13 cellular contexts compared by ENCODE assay signal in the genomic region with DNA sequence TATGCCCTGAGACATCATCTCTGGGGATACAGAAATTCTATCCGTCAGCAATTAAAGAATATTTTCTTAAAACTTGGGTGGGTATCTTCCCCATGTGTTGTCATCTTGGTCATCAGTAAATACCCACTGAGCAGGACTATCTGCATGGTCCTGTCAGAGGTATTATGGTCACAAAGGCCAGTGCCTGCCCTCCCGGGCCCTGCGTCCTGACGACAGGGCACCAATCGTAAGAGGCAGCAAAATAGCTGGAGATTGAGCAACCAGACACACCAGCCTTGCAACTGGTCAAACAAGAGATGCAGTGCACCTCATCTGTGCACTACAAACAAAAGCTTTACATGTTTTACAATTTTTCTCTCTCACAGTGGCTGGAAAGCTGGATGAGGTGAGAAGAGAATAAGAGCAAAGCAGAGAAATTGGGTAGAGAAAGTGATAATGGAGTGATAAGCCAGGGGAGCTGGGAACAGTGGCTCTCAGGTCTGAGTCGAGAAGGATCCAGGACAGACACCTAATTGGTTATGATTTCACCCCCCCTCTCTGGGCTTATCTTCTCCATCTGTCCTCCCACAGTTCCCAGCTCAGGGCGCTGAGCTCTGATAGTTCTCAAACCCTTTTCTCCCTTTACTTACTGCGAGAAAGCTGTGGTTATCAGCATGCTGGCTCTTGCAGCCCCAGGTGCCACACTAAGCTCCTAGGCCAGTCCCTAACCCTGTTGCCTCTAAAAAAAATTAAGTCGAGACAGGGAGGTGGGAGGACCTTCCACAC. TPM values are rescaled to one million over a fixed set of nuclear protein-coding genes. Genes with fewer than 3 reads are reported as not detected.
DNase-seq lines count a peak whose midpoint lies in the region; ATAC-seq and TF ChIP-seq lines count a peak whose summit lies in the region.
"Had no signal": no experiment of that assay in that cellular context is flagged by ENCODE, and none has a peak within 500 bp of the region (broad histone marks: within the 10 kb centered on the region; RNA-seq: fewer than 3 reads in every experiment).

No MANE protein-coding gene starts in this region.

- H3K36me3 Mint-ChIP-seq in type B pancreatic cell, result peaks cover 3% of the 10 kb centered on the region

- POLR2A ChIA-PET in Panc1 (lab: Charles Lee), result interaction anchor here (0.5 to 1.1 kb wide), 4 partner anchors 9 to 340 kb away, joined by 3 to 5 read pairs (median 3); partner anchors contain the start of gene SRP9

- H3K4me1 ChIP-seq in Panc1 (ENCODE audit: control insufficient read depth, insufficient read depth, low read length), result peaks cover 43% of the 10 kb centered on the region

- no peak for ATAC-seq in Panc1
- no peak for ATAC-seq in HG03175 (IDR thresholded peaks at IDR 0.05; ENCODE audit: unreplicated experiment)
- no peak for ATAC-seq in HG02884 (IDR thresholded peaks at IDR 0.05; ENCODE audit: unreplicated experiment)
- ATAC-seq: activated naive CD8-positive, alpha-beta T cell treated with anti-CD3 and anti-CD28 coated beads, Interleukin-2, amount 50 U/mL, for 24 hours had no signal

- in situ Hi-C loops in Panc1 (cut with HindIII; ENCODE audit: low pct_unique_long_range_greater_than_20kb, low sequenced_read_pairs), result no loop called here

- no peaks in the 10 kb centered on the region for H3K9me3 ChIP-seq in Panc1 (ENCODE audit: control insufficient read depth, insufficient read depth, low read depth, low read length)

- H3K27ac Mint-ChIP-seq in type B pancreatic cell, result peak overlapping the region; percentile 89
- H3K27ac Mint-ChIP-seq: activated naive CD8-positive, alpha-beta T cell treated with anti-CD3 and anti-CD28 coated beads, Interleukin-2, amount 50 U/mL, for 24 hours had no signal

- DNase-seq in activated T-cell treated with anti-CD3 and anti-CD28 coated beads, Interleukin-2, amount 50 U/mL, for 48 hours, result peak; percentile 4 to 10
- no peak for DNase-seq in activated T-cell treated with anti-CD3 and anti-CD28 coated beads for 4 hours
- DNase-seq in Panc1 (ENCODE audit: low read depth, low spot score), result no peak
- peak; percentile 21 for DNase-seq in left kidney (ENCODE audit: low read depth, low spot score)
- DNase-seq in type B pancreatic cell (ENCODE audit: extremely low spot score, unreplicated experiment), result no peak
- DNase-seq in KG1 (lab: John Stamatoyannopoulos, UW), result no peak
- DNase-seq: activated naive CD8-positive, alpha-beta T cell treated with anti-CD3 and anti-CD28 coated beads, Interleukin-2, amount 50 U/mL, for 24 hours; NCI-H1417 treated with DMSO at 0.1 percent for 48 hours; stimulated activated CD4-positive, alpha-beta T cell treated with anti-CD3 and anti-CD28 coated beads, Interleukin-15, amount 100 ng/mL, for 24 hours; stimulated activated CD8-positive, alpha-beta memory T cell treated with anti-CD3 and anti-CD28 coated beads, Interleukin-4, amount 100 ng/mL, for 48 hours; T-helper 2 cell had no signal

- H3K27me3 ChIP-seq in Panc1 (ENCODE audit: control insufficient read depth, insufficient read depth, low read length), result no peaks in the 10 kb centered on the region

- TF ChIP-seq CTCF in Panc1 (IDR thresholded peaks at IDR 0.05) (no peak), type B pancreatic cell (conservative IDR thresholded peaks at IDR 0.05) (no peak)

- no peaks in the 10 kb centered on the region for H3K36me3 ChIP-seq in Panc1 (ENCODE audit: control insufficient read depth, insufficient read depth, low read length)

- H3K4me3 ChIP-seq in Panc1 (ENCODE audit: low read depth in 2 of 2, low read length in 2 of 2), result no peak overlapping the region

- CTCF ChIA-PET in Panc1 (lab: Charles Lee), result interaction anchor here (0.6 to 0.7 kb wide), 2 partner anchors 10 to 294 kb away, joined by 4 to 8 read pairs; no protein-coding TSS in a partner anchor

- H3K27ac ChIP-seq in Panc1 (ENCODE audit: low read length), result peak overlapping the region; percentile 10

- intact Hi-C loops in Panc1 (cut with micrococcal nuclease; ENCODE audit: unreplicated experiment), result no loop called here

- H3K4me1 Mint-ChIP-seq in type B pancreatic cell (ENCODE audit: unreplicated experiment), result peaks cover 69% of the 10 kb centered on the region
- H3K4me1 Mint-ChIP-seq: activated naive CD8-positive, alpha-beta T cell treated with anti-CD3 and anti-CD28 coated beads, Interleukin-2, amount 50 U/mL, for 24 hours had no signal

- no peaks in the 10 kb centered on the region for H3K27me3 Mint-ChIP-seq in type B pancreatic cell
- H3K27me3 Mint-ChIP-seq: activated naive CD8-positive, alpha-beta T cell treated with anti-CD3 and anti-CD28 coated beads, Interleukin-2, amount 50 U/mL, for 24 hours had no signal

- H3K9me3 Mint-ChIP-seq in type B pancreatic cell, result peaks cover 7% of the 10 kb centered on the region
- H3K9me3 Mint-ChIP-seq: activated naive CD8-positive, alpha-beta T cell treated with anti-CD3 and anti-CD28 coated beads, Interleukin-2, amount 50 U/mL, for 24 hours had no signal

- no TSS peak for BruUV-seq in Panc1 (replicated peaks; lab: Mats Ljungman, UMichigan)

- H3K4me3 Mint-ChIP-seq in type B pancreatic cell, result peak overlapping the region; percentile 76
- H3K4me3 Mint-ChIP-seq: activated naive CD8-positive, alpha-beta T cell treated with anti-CD3 and anti-CD28 coated beads, Interleukin-2, amount 50 U/mL, for 24 hours had no signal

RNA-seq across cellular contexts. Expression of gene SRP9, which starts 8.8 kb away (rescaled TPM):
- total RNA-seq in Panc1 (2021; ENCODE audit: unreplicated experiment) (282 TPM), type B pancreatic cell (ENCODE audit: low replicate concordance) (263 and 313 TPM in 2 replicates)
- polyA plus RNA-seq in Panc1 (2012; ENCODE audit: insufficient read length), result 264 TPM

RNA-seq across cellular contexts. Expression of gene EPHX1, which starts 41.1 kb away (rescaled TPM):
- total RNA-seq in Panc1 (2021; ENCODE audit: unreplicated experiment) (76.4 TPM), type B pancreatic cell (ENCODE audit: low replicate concordance) (65.2 and 86.1 TPM in 2 replicates)
- 79.0 TPM for polyA plus RNA-seq in Panc1 (2012; ENCODE audit: insufficient read length)

Comparison
In these comparisons a context has a peak if more than half of its experiments do, and no peak if none do; other contexts are left out.
1. DNase-seq: peak in activated T-cell treated with anti-CD3 and anti-CD28 coated beads, Interleukin-2, amount 50 U/mL, for 48 hours (2 of 2) and left kidney (single experiment); none in activated T-cell treated with anti-CD3 and anti-CD28 coated beads for 4 hours (single experiment), Panc1 (single experiment), type B pancreatic cell (single experiment) and KG1 (single experiment).